Comparison of ENCODE assay signal across 9 cellular contexts in the genomic region with DNA sequence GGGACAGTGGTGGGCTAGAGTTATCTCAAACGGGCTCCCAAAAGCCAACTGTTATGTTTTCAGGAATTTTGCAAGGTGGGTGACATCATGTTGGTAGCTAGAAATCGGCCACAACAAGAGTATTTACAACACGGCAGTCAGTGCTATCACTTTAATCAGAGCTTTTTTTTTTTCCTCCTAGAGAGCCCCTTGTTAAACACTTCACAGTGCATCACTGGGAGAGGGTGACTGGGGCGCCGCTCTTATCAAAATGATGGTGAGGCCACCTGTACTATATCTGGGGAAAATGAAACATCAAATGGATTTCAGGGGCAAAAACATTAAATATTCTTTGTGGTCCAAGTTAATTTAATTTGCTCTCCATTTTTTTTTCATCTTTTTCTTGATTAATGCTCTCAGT.
"Had no signal": no experiment of that assay in that cellular context is flagged by ENCODE, and none has a peak within 500 bp of the region (broad histone marks: within the 10 kb centered on the region; RNA-seq: fewer than 3 reads in every experiment).

No MANE protein-coding gene starts in this region.

- H3K9me3 ChIP-seq: HAP-1 had no signal

- H3K4me3 ChIP-seq: GM23248, HAP-1, K562 had no signal

- ATAC-seq: HCT116, K562 had no signal

- H3K27ac ChIP-seq: GM23248 had no signal

- H3K4me1 ChIP-seq: HAP-1 had no signal

- FAIRE-seq: HTR-8/SVneo, K562 had no signal

- DNase-seq: GM23248, GOT3, H7, HFFc6, KG1 had no signal

- H3K36me3 ChIP-seq: HAP-1 had no signal
